In genomic region chr1:201332021-201332420, GRCh38 we compare ENCODE assay signal across 24 cellular contexts. TPM values are rescaled to one million over a fixed set of nuclear protein-coding genes. Genes with fewer than 3 reads are reported as not detected.
DNase-seq lines count a peak whose midpoint lies in the region; ATAC-seq and TF ChIP-seq lines count a peak whose summit lies in the region.
"Had no signal": no experiment of that assay in that cellular context is flagged by ENCODE, and none has a peak within 500 bp of the region (broad histone marks: within the 10 kb centered on the region; RNA-seq: fewer than 3 reads in every experiment).

No MANE protein-coding gene starts in this region.

- peaks cover 0 to 21% of the 10 kb centered on the region in 2 donors for H3K4me1 ChIP-seq in esophagus (ENCODE audit: control insufficient read depth in 2 of 2, insufficient read depth in 2 of 2, low read length in 1 of 2)
- H3K4me1 ChIP-seq in osteoblast (ENCODE audit: insufficient read depth, low read length), result peaks cover 6% of the 10 kb centered on the region
- H3K4me1 ChIP-seq: BE2C had no signal

- peak overlapping the region; percentile 6 for H3K27ac Mint-ChIP-seq in activated CD8-positive, alpha-beta memory T cell treated with anti-CD3 and anti-CD28 coated beads, Interleukin-2, amount 10 ng/mL, durations not matched to agents 7 days and 5 days

- H3K27ac ChIP-seq in esophagus (ENCODE audit: low read depth in 2 of 2, low read length in 1 of 2) (peak overlapping the region; percentile 14 to 50), osteoblast (ENCODE audit: low read depth, low read length) (no peak overlapping the region)
- H3K27ac ChIP-seq: 22Rv1, SJCRH30 had no signal

- no peak for DNase-seq in activated CD8-positive, alpha-beta memory T cell treated with anti-CD3 and anti-CD28 coated beads, Interleukin-2, amount 10 ng/mL, durations not matched to agents 7 days and 5 days
- no peak for DNase-seq in activated CD8-positive, alpha-beta memory T cell treated with anti-CD3 and anti-CD28 coated beads, Interleukin-2, amount 50 U/mL, for 48 hours
- DNase-seq in osteoblast (ENCODE audit: insufficient read length, low spot score, missing footprints) (peak; percentile 35), SIG-M5 (lab: John Stamatoyannopoulos, UW) (no peak)
- DNase-seq: ACHN, BE2C, Calu3, DMS79 treated with DMSO at 0.1 percent for 48 hours, Karpas-422, NCI-H1092, NCI-H1417 treated with DMSO at 0.1 percent for 48 hours, NCI-H1694 treated with DMSO at 0.1 percent for 48 hours, NCI-H2081, NCI-H2227 treated with DMSO at 0.1 percent for 48 hours, NCI-H526 treated with DMSO at 0.1 percent for 48 hours, RPMI8226, SJCRH30 had no signal

- no peaks in the 10 kb centered on the region for H3K4me1 Mint-ChIP-seq in activated CD8-positive, alpha-beta memory T cell treated with anti-CD3 and anti-CD28 coated beads, Interleukin-2, amount 10 ng/mL, durations not matched to agents 7 days and 5 days

- H3K4me3 Mint-ChIP-seq in activated CD8-positive, alpha-beta memory T cell treated with anti-CD3 and anti-CD28 coated beads, Interleukin-2, amount 10 ng/mL, durations not matched to agents 7 days and 5 days, result no peak overlapping the region

- no peaks in the 10 kb centered on the region for H3K9me3 Mint-ChIP-seq in activated CD8-positive, alpha-beta memory T cell treated with anti-CD3 and anti-CD28 coated beads, Interleukin-2, amount 10 ng/mL, durations not matched to agents 7 days and 5 days (ENCODE audit: low read depth)

- H4K20me1 ChIP-seq in osteoblast (ENCODE audit: insufficient read depth, low read length), result no peaks in the 10 kb centered on the region

- no peaks in the 10 kb centered on the region for H3K79me2 ChIP-seq in osteoblast (ENCODE audit: insufficient read depth, low read length)

- H3K4me3 ChIP-seq in esophagus (ENCODE audit: low read depth in 1 of 2, low read length in 2 of 2) (no peak overlapping the region), osteoblast (ENCODE audit: insufficient read depth, low read length) (no peak overlapping the region)
- H3K4me3 ChIP-seq: SJCRH30 had no signal

- H3K27me3 Mint-ChIP-seq in activated CD8-positive, alpha-beta memory T cell treated with anti-CD3 and anti-CD28 coated beads, Interleukin-2, amount 10 ng/mL, durations not matched to agents 7 days and 5 days, result peaks cover 8% of the 10 kb centered on the region

- no peaks in the 10 kb centered on the region for H3K27me3 ChIP-seq in esophagus (ENCODE audit: control insufficient read depth in 1 of 2, insufficient read depth in 2 of 2, low read length in 2 of 2)
- no peaks in the 10 kb centered on the region for H3K27me3 ChIP-seq in osteoblast (ENCODE audit: insufficient read depth, low read length)
- H3K27me3 ChIP-seq: BE2C, SJCRH30 had no signal

- no peaks in the 10 kb centered on the region for H3K36me3 Mint-ChIP-seq in activated CD8-positive, alpha-beta memory T cell treated with anti-CD3 and anti-CD28 coated beads, Interleukin-2, amount 10 ng/mL, durations not matched to agents 7 days and 5 days

- ATAC-seq in activated CD8-positive, alpha-beta memory T cell treated with anti-CD3 and anti-CD28 coated beads, Interleukin-2, amount 10 ng/mL, durations not matched to agents 7 days and 5 days, result no peak
- no peak for ATAC-seq in GM21786 (IDR thresholded peaks at IDR 0.05; ENCODE audit: unreplicated experiment)
- ATAC-seq in GM21381 (IDR thresholded peaks at IDR 0.05; ENCODE audit: unreplicated experiment), result no peak
- ATAC-seq: HepG2 had no signal

- no peak overlapping the region for H2AFZ ChIP-seq in osteoblast (ENCODE audit: low read length)

- CTCF ChIA-PET in activated CD8-positive, alpha-beta memory T cell treated with anti-CD3 and anti-CD28 coated beads, Interleukin-2, amount 10 ng/mL, durations not matched to agents 7 days and 5 days (lab: Charles Lee), result no interaction called here

- H3K9me3 ChIP-seq in esophagus (ENCODE audit: control insufficient read depth in 2 of 2, insufficient read depth in 1 of 2, low read depth in 1 of 2, low read length in 1 of 2), result no peaks in the 10 kb centered on the region
- H3K9me3 ChIP-seq in osteoblast (ENCODE audit: low read depth, low read length), result no peaks in the 10 kb centered on the region
- H3K9me3 ChIP-seq: BE2C, SJCRH30 had no signal

- H3K4me2 ChIP-seq in osteoblast (ENCODE audit: insufficient read depth, low read length), result no peak overlapping the region

- H3K36me3 ChIP-seq in esophagus (ENCODE audit: control insufficient read depth in 2 of 2, insufficient read depth in 2 of 2, low read length in 1 of 2), result peaks cover 0 to 30% of the 10 kb centered on the region in 2 donors
- H3K36me3 ChIP-seq in osteoblast (ENCODE audit: insufficient read depth, low read length), result no peaks in the 10 kb centered on the region
- H3K36me3 ChIP-seq: BE2C, SJCRH30 had no signal

- WGBS in esophagus, 2 donors, result 91 to 93% methylated on average over 8 of the region's 8 CpGs

- TF ChIP-seq CTCF in osteoblast (IDR thresholded peaks at IDR 0.05; ENCODE audit: extremely low read depth, low read depth, low read length), result no peak

RNA-seq across cellular contexts. Expression of gene TNNT2, which starts 45.5 kb away (rescaled TPM):
- total RNA-seq in activated CD8-positive, alpha-beta memory T cell treated with anti-CD3 and anti-CD28 coated beads, Interleukin-2, amount 10 ng/mL, durations not matched to agents 7 days and 5 days, result not detected
- 1 to 10 TPM; 7.1 to 7.5 TPM for polyA plus RNA-seq in esophagus
- total RNA-seq in osteoblast, result not detected in 2 replicates
- total RNA-seq: HT1080, NCI-H460 had no signal

RNA-seq across cellular contexts. Expression of gene PKP1, which starts 48.7 kb away (rescaled TPM):
- not detected for total RNA-seq in activated CD8-positive, alpha-beta memory T cell treated with anti-CD3 and anti-CD28 coated beads, Interleukin-2, amount 10 ng/mL, durations not matched to agents 7 days and 5 days
- polyA plus RNA-seq in esophagus, result 100 to 1,000 TPM; 124 to 282 TPM
- under 0.01 TPM in 2 replicates for total RNA-seq in osteoblast
- total RNA-seq: HepG2, HT1080, SJCRH30 had no signal
- polyA plus RNA-seq: HepG2 had no signal
